ENCODE assay signal across 12 cellular contexts in genomic region chr10:124943301-124944092, GRCh38. TPM values are rescaled to one million over a fixed set of nuclear protein-coding genes. Genes with fewer than 3 reads are reported as not detected.
DNase-seq lines count a peak whose midpoint lies in the region; ATAC-seq, FAIRE-seq and TF ChIP-seq lines count a peak whose summit lies in the region.
"Had no signal": no experiment of that assay in that cellular context is flagged by ENCODE, and none has a peak within 500 bp of the region (broad histone marks: within the 10 kb centered on the region; RNA-seq: fewer than 3 reads in every experiment).

No MANE protein-coding gene starts in this region.

- H3K27ac ChIP-seq in ACC112 (ENCODE audit: low read depth, low read length) (peak overlapping the region; percentile 88), HEK293 (ENCODE audit: extremely low read depth, low read depth, low read length) (no peak overlapping the region), colonic mucosa (no peak overlapping the region)

- H3K9me3 ChIP-seq in HEK293 (ENCODE audit: control insufficient read depth, insufficient read depth, low read depth, low read length) (no peaks in the 10 kb centered on the region), colonic mucosa (no peaks in the 10 kb centered on the region)
- H3K9me3 ChIP-seq: Caco-2 had no signal

- no peaks in the 10 kb centered on the region for H3K27me3 Mint-ChIP-seq in natural killer cell (ENCODE audit: low read depth in 2 of 2)

- TF ChIP-seq CTCF in HEK293 (tag by site-specific recombination; IDR thresholded peaks at IDR 0.05) (no peak), bronchial epithelial cell (IDR thresholded peaks at IDR 0.05; ENCODE audit: insufficient read depth, low read length, severe bottlenecking) (no peak), natural killer cell (IDR thresholded peaks at IDR 0.05) (no peak), colonic mucosa (IDR thresholded peaks at IDR 0.05) (no peak)

- peaks cover 49 to 53% of the 10 kb centered on the region in 2 donors for H3K4me1 Mint-ChIP-seq in natural killer cell

- intact Hi-C loops in natural killer cell (cut with micrococcal nuclease) (no loop called here), colonic mucosa (cut with DNase I) (no loop called here)

- no peaks in the 10 kb centered on the region for H3K9me3 Mint-ChIP-seq in natural killer cell

- H2AFZ ChIP-seq in ACC112 (ENCODE audit: low read length, unreplicated experiment) = no peak overlapping the region

- peaks cover 83% of the 10 kb centered on the region for H3K79me2 ChIP-seq in ACC112 (ENCODE audit: control insufficient read depth, insufficient read depth, low read length, unreplicated experiment)

- H3K27ac Mint-ChIP-seq in natural killer cell = peak overlapping the region in 1 of 2 donors; percentile 5

- no peak for ATAC-seq in natural killer cell
- no peak for ATAC-seq in HG03342 (IDR thresholded peaks at IDR 0.05; ENCODE audit: unreplicated experiment)

- no peak for FAIRE-seq in bronchial epithelial cell (lab: Jason Lieb, UNC)

- peak overlapping the region; percentile 5; the same call in 1 of the 2 replicates for H3K4me3 ChIP-seq in ACC112 (ENCODE audit: low read depth, low read length)
- no peak overlapping the region for H3K4me3 ChIP-seq in HEK293 (ENCODE audit: low read depth, low read length)
- no peak overlapping the region for H3K4me3 ChIP-seq in bronchial epithelial cell (ENCODE audit: low read depth, low read length)
- no peak overlapping the region for H3K4me3 ChIP-seq in colonic mucosa
- H3K4me3 ChIP-seq: skin epidermis had no signal

- no peak overlapping the region for H3K4me3 Mint-ChIP-seq in natural killer cell

- H3K36me3 ChIP-seq in ACC112 (ENCODE audit: insufficient read depth, low read length) (0 out of 2 replicates have a peak, but pooled peaks cover 4% of the 10 kb centered on the region), HEK293 (ENCODE audit: control insufficient read depth in 2 of 2, insufficient read depth in 1 of 2, low read length in 2 of 2) (peaks cover 0 to 6% of the 10 kb centered on the region in 2 experiments; a peak in 2 of 3 replicates), bronchial epithelial cell (ENCODE audit: control insufficient read depth, insufficient read depth, low read length) (no peaks in the 10 kb centered on the region), colonic mucosa (no peaks in the 10 kb centered on the region)

- no peaks in the 10 kb centered on the region for H3K27me3 ChIP-seq in ACC112 (ENCODE audit: insufficient read depth, low read length)
- H3K27me3 ChIP-seq in bronchial epithelial cell (ENCODE audit: control insufficient read depth, insufficient read depth, low read length) = no peaks in the 10 kb centered on the region
- no peaks in the 10 kb centered on the region for H3K27me3 ChIP-seq in colonic mucosa

- H3K9ac ChIP-seq in colonic mucosa (ENCODE audit: low read depth in 2 of 2, low read length in 2 of 2) = no peak overlapping the region

- peaks cover 31% of the 10 kb centered on the region for H3K4me1 ChIP-seq in ACC112 (ENCODE audit: control insufficient read depth, insufficient read depth, low read length, unreplicated experiment)
- peaks cover 19% of the 10 kb centered on the region for H3K4me1 ChIP-seq in HEK293 (ENCODE audit: control insufficient read depth, insufficient read depth, low read length)
- no peaks in the 10 kb centered on the region for H3K4me1 ChIP-seq in colonic mucosa

- no peaks in the 10 kb centered on the region for H3K36me3 Mint-ChIP-seq in natural killer cell

- CTCF ChIA-PET in HEK293 (lab: Yijun Ruan, JAX) = no interaction called here

- DNase-seq in bronchial epithelial cell (ENCODE audit: low read depth) (peak; percentile 78), kidney glomerular epithelial cell (lab: John Stamatoyannopoulos, UW) (peak; percentile 33), natural killer cell (no peak), colonic mucosa (no peak), D341Med (ENCODE audit: low spot score) (no peak)
- DNase-seq: activated naive CD4-positive, alpha-beta T cell; Caco-2; NCI-H1436 treated with DMSO at 0.1 percent for 48 hours had no signal

- POLR2A ChIA-PET in HEK293 (lab: Yijun Ruan, JAX) = interaction anchor here (0.8 kb wide), 1 partner anchor 27 kb away, joined by 3 read pairs; no protein-coding TSS in a partner anchor

TF ChIP-seq in HEK293, 187 proteins besides CTCF, POLR2A, EP300 and RAD21:
- TF ChIP-seq ZSCAN4 (tag by site-specific recombination; IDR thresholded peaks at IDR 0.05) = peak; percentile 23; the same call in 1 of the 2 replicates
- TF ChIP-seq ZNF18 (tag by site-specific recombination; IDR thresholded peaks at IDR 0.05) = no peak
- TF ChIP-seq ZNF175 (tag by site-specific recombination; IDR thresholded peaks at IDR 0.05) = no peak
- no peak for TF ChIP-seq ZNF350 (tag by site-specific recombination; IDR thresholded peaks at IDR 0.05)
- peak; percentile 2; the same call in 1 of the 2 replicates for TF ChIP-seq ZNF341 (tag by site-specific recombination; IDR thresholded peaks at IDR 0.05; ENCODE audit: low read depth)

RNA-seq across cellular contexts. Expression of gene ZRANB1, which starts 1.6 kb away (rescaled TPM):
- total RNA-seq in bronchial epithelial cell (26.5 and 29.5 TPM in 2 replicates), natural killer cell (10 to 100 TPM; 18.0 to 20.5 (median 18.8) TPM), colonic mucosa (10 to 100 TPM in 1 of 2 donors, 1 to 10 TPM in 1; 8.4 to 13.1 TPM)

Comparison
In these comparisons a context has a peak if more than half of its experiments do, and no peak if none do; other contexts are left out.
1. DNase-seq: peak in bronchial epithelial cell (single experiment) and kidney glomerular epithelial cell (single experiment); none in natural killer cell (single experiment), colonic mucosa (single experiment) and D341Med (single experiment).